In the genomic region with DNA sequence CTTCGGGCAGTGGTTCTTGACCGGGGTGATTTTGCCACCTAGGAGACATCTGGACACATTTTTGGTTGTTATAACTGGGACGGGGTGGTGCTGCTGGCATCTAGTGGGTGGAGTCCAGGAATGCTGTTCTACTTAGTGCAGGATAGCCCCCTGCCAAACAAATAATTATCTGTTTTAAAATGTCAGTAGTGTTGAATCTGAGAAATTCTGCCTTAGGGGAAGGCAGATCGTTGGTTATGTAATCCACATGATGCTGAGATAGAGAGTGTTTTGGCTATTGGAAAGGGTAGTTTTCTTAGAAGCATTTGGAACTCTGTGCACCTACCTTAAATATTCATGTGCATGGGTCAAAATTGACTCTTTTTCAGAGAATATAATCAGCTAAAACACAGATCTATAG, we compare ENCODE assay signal across 27 cellular contexts.
"Had no signal": no experiment of that assay in that cellular context is flagged by ENCODE, and none has a peak within 500 bp of the region (broad histone marks: within the 10 kb centered on the region; RNA-seq: fewer than 3 reads in every experiment).

No MANE protein-coding gene starts in this region.

- H3K9me3 ChIP-seq: ovary, tibial nerve had no signal

- ATAC-seq: activated CD8-positive, alpha-beta T cell treated with anti-CD3 and anti-CD28 coated beads for 36 hours; activated naive CD8-positive, alpha-beta T cell treated with anti-CD3 and anti-CD28 coated beads, Interleukin-2, amount 50 U/mL, for 24 hours; activated T-cell treated with anti-CD3 and anti-CD28 coated beads, Interleukin-2, amount 50 U/mL, for 4 hours; esophagus mucosa; naive thymus-derived CD4-positive, alpha-beta T cell; stimulated activated memory B cell treated with anti-CD40 and anti-IgM and Interleukin-4, amounts not matched to agents 10 μg/mL and 1 μg/mL and 100 μg/mL, for 72 hours; stimulated activated naive CD8-positive, alpha-beta T cell treated with anti-CD3 and anti-CD28 coated beads, Interleukin-15, amount 100 ng/mL, for 72 hours had no signal

- H3K27me3 Mint-ChIP-seq: activated naive CD8-positive, alpha-beta T cell treated with anti-CD3 and anti-CD28 coated beads, Interleukin-2, amount 50 U/mL, for 24 hours; progenitor cell of endocrine pancreas had no signal

- H3K4me3 Mint-ChIP-seq: activated CD8-positive, alpha-beta T cell treated with anti-CD3 and anti-CD28 coated beads for 36 hours; activated naive CD4-positive, alpha-beta T cell treated with anti-CD3 and anti-CD28 coated beads, Interleukin-2, amount 50 U/mL, for 24 hours; activated naive CD8-positive, alpha-beta T cell treated with anti-CD3 and anti-CD28 coated beads, Interleukin-2, amount 50 U/mL, for 24 hours; activated T-cell treated with anti-CD3 and anti-CD28 coated beads, Interleukin-2, amount 50 U/mL, for 4 hours; endodermal cell; mesothelial cell of epicardium; naive thymus-derived CD4-positive, alpha-beta T cell; stimulated activated memory B cell treated with anti-CD40 and anti-IgM and Interleukin-4, amounts not matched to agents 10 μg/mL and 1 μg/mL and 100 μg/mL, for 72 hours; stimulated activated naive CD8-positive, alpha-beta T cell treated with anti-CD3 and anti-CD28 coated beads, Interleukin-15, amount 100 ng/mL, for 72 hours had no signal

- H3K4me2 ChIP-seq: smooth muscle cell had no signal

- DNase-seq: activated CD4-positive, alpha-beta T cell treated with anti-CD3 and anti-CD28 coated beads, Interleukin-2, amount 50 U/mL, for 1 hour; activated CD4-positive, CD25-positive, alpha-beta regulatory T cell treated with anti-CD3 and anti-CD28 coated beads, Interleukin-2, amount 50 U/mL, for 72 hours; activated CD8-positive, alpha-beta T cell treated with anti-CD3 and anti-CD28 coated beads for 36 hours; activated naive CD8-positive, alpha-beta T cell treated with anti-CD3 and anti-CD28 coated beads, Interleukin-2, amount 50 U/mL, for 24 hours; activated T-cell treated with anti-CD3 and anti-CD28 coated beads, Interleukin-2, amount 50 U/mL, for 4 hours; amygdala; cerebellar nuclear complex; endodermal cell; foreskin fibroblast; mammary epithelial cell; naive thymus-derived CD4-positive, alpha-beta T cell; ovary; retina; stimulated activated CD4-positive, alpha-beta T cell treated with anti-CD3 and anti-CD28 coated beads, Interleukin-1b, Interleukin-23, amount 100 ng/mL, for 48 hours; stimulated activated CD4-positive, alpha-beta T cell treated with anti-CD3 and anti-CD28 coated beads, Interleukin-4, amount 100 ng/mL, for 4 hours; stimulated activated CD8-positive, alpha-beta memory T cell treated with anti-CD3 and anti-CD28 coated beads, Interleukin-4, amount 100 ng/mL, for 48 hours; stimulated activated naive CD8-positive, alpha-beta T cell treated with anti-CD3 and anti-CD28 coated beads, Interleukin-15, amount 100 ng/mL, for 72 hours; substantia nigra; T-helper 2 cell had no signal

- H3K4me1 Mint-ChIP-seq: activated naive CD4-positive, alpha-beta T cell treated with anti-CD3 and anti-CD28 coated beads, Interleukin-2, amount 50 U/mL, for 24 hours; activated naive CD8-positive, alpha-beta T cell treated with anti-CD3 and anti-CD28 coated beads, Interleukin-2, amount 50 U/mL, for 24 hours; naive thymus-derived CD4-positive, alpha-beta T cell; stimulated activated memory B cell treated with anti-CD40 and anti-IgM and Interleukin-4, amounts not matched to agents 10 μg/mL and 1 μg/mL and 100 μg/mL, for 72 hours; stimulated activated naive CD8-positive, alpha-beta T cell treated with anti-CD3 and anti-CD28 coated beads, Interleukin-15, amount 100 ng/mL, for 72 hours had no signal

- H3K36me3 Mint-ChIP-seq: activated naive CD4-positive, alpha-beta T cell treated with anti-CD3 and anti-CD28 coated beads, Interleukin-2, amount 50 U/mL, for 24 hours; naive thymus-derived CD4-positive, alpha-beta T cell; stimulated activated memory B cell treated with anti-CD40 and anti-IgM and Interleukin-4, amounts not matched to agents 10 μg/mL and 1 μg/mL and 100 μg/mL, for 72 hours had no signal

- H3K27ac Mint-ChIP-seq: activated CD8-positive, alpha-beta T cell treated with anti-CD3 and anti-CD28 coated beads for 36 hours; activated naive CD4-positive, alpha-beta T cell treated with anti-CD3 and anti-CD28 coated beads, Interleukin-2, amount 50 U/mL, for 24 hours; activated naive CD8-positive, alpha-beta T cell treated with anti-CD3 and anti-CD28 coated beads, Interleukin-2, amount 50 U/mL, for 24 hours; activated T-helper 2 cell treated with anti-CD3 and anti-CD28 coated beads, Interferon-gamma antibody, Interleukin-2, Interleukin-4, amounts not matched to agents 10 μg/mL and 5 μg/mL and 100 μg/mL, durations not matched to agents 14 hours and 24 hours and 36 hours; endodermal cell; mesothelial cell of epicardium; naive thymus-derived CD4-positive, alpha-beta T cell; progenitor cell of endocrine pancreas; stimulated activated memory B cell treated with anti-CD40 and anti-IgM and Interleukin-4, amounts not matched to agents 10 μg/mL and 1 μg/mL and 100 μg/mL, for 72 hours; stimulated activated naive CD8-positive, alpha-beta T cell treated with anti-CD3 and anti-CD28 coated beads, Interleukin-15, amount 100 ng/mL, for 72 hours had no signal

- H3K9me3 Mint-ChIP-seq: activated CD8-positive, alpha-beta T cell treated with anti-CD3 and anti-CD28 coated beads for 36 hours; activated naive CD4-positive, alpha-beta T cell treated with anti-CD3 and anti-CD28 coated beads, Interleukin-2, amount 50 U/mL, for 24 hours; activated naive CD8-positive, alpha-beta T cell treated with anti-CD3 and anti-CD28 coated beads, Interleukin-2, amount 50 U/mL, for 24 hours; activated T-cell treated with anti-CD3 and anti-CD28 coated beads, Interleukin-2, amount 50 U/mL, for 4 hours; activated T-helper 2 cell treated with anti-CD3 and anti-CD28 coated beads, Interferon-gamma antibody, Interleukin-2, Interleukin-4, amounts not matched to agents 10 μg/mL and 5 μg/mL and 100 μg/mL, durations not matched to agents 14 hours and 24 hours and 36 hours; endodermal cell; stimulated activated naive CD8-positive, alpha-beta T cell treated with anti-CD3 and anti-CD28 coated beads, Interleukin-15, amount 100 ng/mL, for 72 hours had no signal

- H3K36me3 ChIP-seq: ovary, tibial nerve had no signal

- H3K4me3 ChIP-seq: ovary, smooth muscle cell, tibial nerve had no signal

- H3K27me3 ChIP-seq: ovary, tibial nerve had no signal

- H3K27ac ChIP-seq: ovary had no signal
